Comparison of ENCODE assay signal across 17 cellular contexts in genomic region chr9:1222511-1222910, GRCh38.
A peak's percentile ranks its signal among the peaks of the same experiment; 100 is the strongest.
DNase-seq lines count a peak whose midpoint lies in the region; ATAC-seq and TF ChIP-seq lines count a peak whose summit lies in the region.
"Had no signal": no experiment of that assay in that cellular context is flagged by ENCODE, and none has a peak within 500 bp of the region (broad histone marks: within the 10 kb centered on the region; RNA-seq: fewer than 3 reads in every experiment).

No MANE protein-coding gene starts in this region.

- intact Hi-C loops in activated T-helper 1 cell treated with anti-CD3 and anti-CD28 coated beads, Interleukin-12 subunit alpha, Interleukin-12 subunit beta, Interleukin-2, Interleukin-4 antibody, amounts not matched to agents 30 ng/mL and 10 ng/mL and 1 ng/mL, durations not matched to agents 14 hours and 24 hours and 36 hours (cut with micrococcal nuclease): no loop called here

- no peaks in the 10 kb centered on the region for H3K4me1 Mint-ChIP-seq in activated T-helper 1 cell treated with anti-CD3 and anti-CD28 coated beads, Interleukin-12 subunit alpha, Interleukin-12 subunit beta, Interleukin-2, Interleukin-4 antibody, amounts not matched to agents 30 ng/mL and 10 ng/mL and 1 ng/mL, durations not matched to agents 14 hours and 24 hours and 36 hours (ENCODE audit: low read depth)

- H3K9me3 Mint-ChIP-seq in activated T-helper 1 cell treated with anti-CD3 and anti-CD28 coated beads, Interleukin-12 subunit alpha, Interleukin-12 subunit beta, Interleukin-2, Interleukin-4 antibody, amounts not matched to agents 30 ng/mL and 10 ng/mL and 1 ng/mL, durations not matched to agents 14 hours and 24 hours and 36 hours: no peaks in the 10 kb centered on the region
- H3K9me3 Mint-ChIP-seq: CD8-positive, alpha-beta T cell had no signal

- H3K27me3 Mint-ChIP-seq in activated T-helper 1 cell treated with anti-CD3 and anti-CD28 coated beads, Interleukin-12 subunit alpha, Interleukin-12 subunit beta, Interleukin-2, Interleukin-4 antibody, amounts not matched to agents 30 ng/mL and 10 ng/mL and 1 ng/mL, durations not matched to agents 14 hours and 24 hours and 36 hours (ENCODE audit: insufficient read depth): no peaks in the 10 kb centered on the region

- H3K27ac Mint-ChIP-seq in activated T-helper 1 cell treated with anti-CD3 and anti-CD28 coated beads, Interleukin-12 subunit alpha, Interleukin-12 subunit beta, Interleukin-2, Interleukin-4 antibody, amounts not matched to agents 30 ng/mL and 10 ng/mL and 1 ng/mL, durations not matched to agents 14 hours and 24 hours and 36 hours: no peak overlapping the region
- H3K27ac Mint-ChIP-seq: CD8-positive, alpha-beta T cell had no signal

- peak; percentile 47 for DNase-seq in AG10803 (ENCODE audit: low read depth)
- peak; percentile 60 for DNase-seq in HT1080 (ENCODE audit: low read depth)
- DNase-seq in epithelial cell of esophagus (ENCODE audit: low read depth): peak; percentile 66
- DNase-seq in iris pigment epithelial cell (ENCODE audit: low read depth): peak; percentile 63
- no peak for DNase-seq in KG1 (lab: John Stamatoyannopoulos, UW)
- no peak for DNase-seq in activated T-helper 1 cell treated with anti-CD3 and anti-CD28 coated beads, Interleukin-12 subunit alpha, Interleukin-12 subunit beta, Interleukin-2, Interleukin-4 antibody, amounts not matched to agents 30 ng/mL and 10 ng/mL and 1 ng/mL, durations not matched to agents 14 hours and 24 hours and 36 hours (ENCODE audit: low spot score)
- DNase-seq: BE2C; CD8-positive, alpha-beta T cell; DND-41; NCI-H1436 treated with DMSO at 0.1 percent for 48 hours; NCI-H446 treated with DMSO at 0.1 percent for 48 hours; NCI-H748 treated with DMSO at 0.1 percent for 48 hours; PC-9 had no signal

- H3K4me3 ChIP-seq in AG10803 (ENCODE audit: low read length): no peak overlapping the region
- H3K4me3 ChIP-seq in epithelial cell of esophagus (ENCODE audit: low read length): no peak overlapping the region
- H3K4me3 ChIP-seq: A549, PC-9, SK-N-MC had no signal

- H3K36me3 Mint-ChIP-seq in activated T-helper 1 cell treated with anti-CD3 and anti-CD28 coated beads, Interleukin-12 subunit alpha, Interleukin-12 subunit beta, Interleukin-2, Interleukin-4 antibody, amounts not matched to agents 30 ng/mL and 10 ng/mL and 1 ng/mL, durations not matched to agents 14 hours and 24 hours and 36 hours (ENCODE audit: low read depth): no peaks in the 10 kb centered on the region
- H3K36me3 Mint-ChIP-seq: CD8-positive, alpha-beta T cell had no signal

- no peak for TF ChIP-seq CTCF in AG10803 (conservative IDR thresholded peaks at IDR 0.05; ENCODE audit: low read length)
- TF ChIP-seq CTCF in epithelial cell of esophagus (IDR thresholded peaks at IDR 0.05; ENCODE audit: insufficient read depth, low read depth, low read length, missing control alignments): no peak

- ATAC-seq in HG03159 (IDR thresholded peaks at IDR 0.05; ENCODE audit: unreplicated experiment) (no peak), GM18868 (IDR thresholded peaks at IDR 0.05; ENCODE audit: unreplicated experiment) (no peak)
- ATAC-seq: A549; CD8-positive, alpha-beta T cell had no signal

- no peak overlapping the region for H3K4me3 Mint-ChIP-seq in activated T-helper 1 cell treated with anti-CD3 and anti-CD28 coated beads, Interleukin-12 subunit alpha, Interleukin-12 subunit beta, Interleukin-2, Interleukin-4 antibody, amounts not matched to agents 30 ng/mL and 10 ng/mL and 1 ng/mL, durations not matched to agents 14 hours and 24 hours and 36 hours
- H3K4me3 Mint-ChIP-seq: CD8-positive, alpha-beta T cell had no signal

Comparison
In these comparisons a context has a peak if more than half of its experiments do, and no peak if none do; other contexts are left out.
1. DNase-seq: peak in AG10803 (single experiment), HT1080 (single experiment), epithelial cell of esophagus (single experiment) and iris pigment epithelial cell (single experiment); none in KG1 (single experiment) and activated T-helper 1 cell treated with anti-CD3 and anti-CD28 coated beads, Interleukin-12 subunit alpha, Interleukin-12 subunit beta, Interleukin-2, Interleukin-4 antibody, amounts not matched to agents 30 ng/mL and 10 ng/mL and 1 ng/mL, durations not matched to agents 14 hours and 24 hours and 36 hours (single experiment).